Comparison of ENCODE assay signal across 9 cellular contexts in genomic region chr12:14393736-14394135, GRCh38. TPM values are rescaled to one million over a fixed set of nuclear protein-coding genes. Genes with fewer than 3 reads are reported as not detected.
A peak's percentile ranks its signal among the peaks of the same experiment; 100 is the strongest.
DNase-seq lines count a peak whose midpoint lies in the region; ATAC-seq, FAIRE-seq and TF ChIP-seq lines count a peak whose summit lies in the region.
"Had no signal": no experiment of that assay in that cellular context is flagged by ENCODE, and none has a peak within 500 bp of the region (broad histone marks: within the 10 kb centered on the region; RNA-seq: fewer than 3 reads in every experiment).

No MANE protein-coding gene starts in this region.

- intact Hi-C loops in K562 (cut with micrococcal nuclease) (loop anchor here (1.0 kb wide), 2 partner anchors 8 to 135 kb away; no protein-coding TSS in a partner anchor), lower lobe of right lung (cut with DNase I) (no loop called here)

- no peak for FAIRE-seq in K562 (lab: Jason Lieb, UNC)

- peaks cover 73% of the 10 kb centered on the region for H3K79me2 ChIP-seq in ACC112 (ENCODE audit: control insufficient read depth, insufficient read depth, low read length, unreplicated experiment)
- H3K79me2 ChIP-seq in KMS-11 (ENCODE audit: insufficient read depth, low read depth): peaks cover 88% of the 10 kb centered on the region
- peaks cover 94% of the 10 kb centered on the region for H3K79me2 ChIP-seq in K562 (ENCODE audit: control insufficient read depth, insufficient read depth, low read length)

- TF ChIP-seq EP300 in K562 (IDR thresholded peaks at IDR 0.05; ENCODE audit: low read length): no peak

- POLR2A ChIA-PET in K562 (lab: Yijun Ruan, JAX): interaction anchor here (1.0 to 3.2 kb wide), 3 partner anchors 9 to 136 kb away, joined by 3 to 16 read pairs (median 10); partner anchors contain the start of gene ATF7IP

- H3K4me1 ChIP-seq in ACC112 (ENCODE audit: control insufficient read depth, insufficient read depth, low read length, unreplicated experiment): peaks cover 36% of the 10 kb centered on the region
- H3K4me1 ChIP-seq in KMS-11 (ENCODE audit: low read depth, poor library complexity, severe bottlenecking): peaks cover 37% of the 10 kb centered on the region
- H3K4me1 ChIP-seq in K562 (replicated peaks in 1 of 2; ENCODE audit: control insufficient read depth in 2 of 2, insufficient read depth in 2 of 2, low read length in 2 of 2): peaks cover 0 to 5% of the 10 kb centered on the region in 2 experiments; a peak in 2 of 5 replicates
- H3K4me1 ChIP-seq in lower lobe of right lung: peaks cover 33% of the 10 kb centered on the region

- ATAC-seq in K562: no peak
- no peak for ATAC-seq in lower lobe of right lung
- no peak for ATAC-seq in HG03520 (IDR thresholded peaks at IDR 0.05; ENCODE audit: unreplicated experiment)
- no peak for ATAC-seq in GM21515 (IDR thresholded peaks at IDR 0.05; ENCODE audit: unreplicated experiment)

- TF ChIP-seq RAD21 in K562 (CRISPR knock-in tag; conservative IDR thresholded peaks at IDR 0.05 in 1 of 2, IDR thresholded peaks at IDR 0.05 in 1 of 2): no peak

- H3K36me3 ChIP-seq in ACC112 (ENCODE audit: insufficient read depth, low read length) (peaks cover 8% of the 10 kb centered on the region; the same call in 1 of the 2 replicates), KMS-11 (ENCODE audit: insufficient read depth) (peaks cover 4% of the 10 kb centered on the region; the same call in 1 of the 2 replicates), K562 (ENCODE audit: control insufficient read depth, insufficient read depth, low read length) (peaks cover 8% of the 10 kb centered on the region; the same call in 1 of the 3 replicates), lower lobe of right lung (peaks cover 6% of the 10 kb centered on the region), H7 (replicated peaks; ENCODE audit: control insufficient read depth, insufficient read depth, low read length) (no peaks in the 10 kb centered on the region)
- H3K36me3 ChIP-seq: WERI-Rb-1 had no signal

- WGBS in K562 (ENCODE audit: insufficient coverage, low coverage, missing lambda C conversion rate): 52% methylated on average over 2 of the region's 2 CpGs

- H3K27ac ChIP-seq in ACC112 (ENCODE audit: low read depth, low read length) (peak overlapping the region; percentile 80), KMS-11 (peak overlapping the region; percentile 57), K562 (ENCODE audit: extremely low read depth, low read depth, low read length) (peak overlapping the region; percentile 82; the same call in 2 of the 3 replicates), lower lobe of right lung (peak overlapping the region; percentile 44)
- H3K27ac ChIP-seq: WERI-Rb-1 had no signal

- H3K27me3 ChIP-seq in ACC112 (ENCODE audit: insufficient read depth, low read length) (no peaks in the 10 kb centered on the region), KMS-11 (ENCODE audit: insufficient read depth, low read depth) (no peaks in the 10 kb centered on the region), K562 (ENCODE audit: control insufficient read depth in 2 of 2, insufficient read depth in 2 of 2, low read length in 2 of 2) (no peaks in the 10 kb centered on the region), lower lobe of right lung (ENCODE audit: low read depth) (no peaks in the 10 kb centered on the region), H7 (ENCODE audit: control insufficient read depth, insufficient read depth, low read length) (no peaks in the 10 kb centered on the region)

- H3K9ac ChIP-seq in KMS-11 (0 out of 2 replicates have a peak overlapping the region, but pooled peaks have one; percentile 16), K562 (ENCODE audit: insufficient read depth in 1 of 2, low read depth in 2 of 2, low read length in 2 of 2) (peak overlapping the region in 1 of 2 experiments; percentile 74; a peak in 2 of 4 replicates)

- in situ Hi-C loops in K562 (cut with MboI): no loop called here

- peak overlapping the region; percentile 76 for H3K4me2 ChIP-seq in KMS-11
- peak overlapping the region; percentile 21; the same call in 1 of the 2 replicates for H3K4me2 ChIP-seq in K562 (ENCODE audit: insufficient read depth, low read length)

- no TSS peak for BruUV-seq in K562 (replicated peaks; lab: Mats Ljungman, UMichigan)

- peak overlapping the region; percentile 9; the same call in 1 of the 2 replicates for H3K4me3 ChIP-seq in ACC112 (ENCODE audit: low read depth, low read length)
- H3K4me3 ChIP-seq in KMS-11 (IDR thresholded peaks at IDR 0.05; ENCODE audit: insufficient read depth, low read depth, low read length): no peak overlapping the region
- H3K4me3 ChIP-seq in K562: no peak overlapping the region
- no peak overlapping the region for H3K4me3 ChIP-seq in lower lobe of right lung
- no peak overlapping the region for H3K4me3 ChIP-seq in H7 (ENCODE audit: insufficient read depth, low read depth, low read length)

- no peaks in the 10 kb centered on the region for H3K9me3 ChIP-seq in K562 (replicated peaks; ENCODE audit: control insufficient read depth, insufficient read depth, low read depth, low read length)
- peaks cover 4% of the 10 kb centered on the region for H3K9me3 ChIP-seq in lower lobe of right lung

- no peak for DNase-seq in K562 (ENCODE audit: extremely low read depth in 1 of 4, low spot score in 3 of 4)
- no peak for DNase-seq in lower lobe of right lung
- no peak for DNase-seq in H7
- no peak for DNase-seq in DMS114 treated with DMSO at 0.1 percent for 48 hours (lab: John Stamatoyannopoulos, UW; ENCODE audit: unreplicated experiment)
- DNase-seq: WERI-Rb-1 had no signal

- no peak for TF ChIP-seq POLR2A in K562 (conservative IDR thresholded peaks at IDR 0.05)

- no peak overlapping the region for H2AFZ ChIP-seq in ACC112 (ENCODE audit: low read length, unreplicated experiment)
- H2AFZ ChIP-seq in KMS-11 (ENCODE audit: low read depth): no peak overlapping the region
- H2AFZ ChIP-seq in K562 (ENCODE audit: low read depth, low read length): no peak overlapping the region

- no peaks in the 10 kb centered on the region for H3K9me1 ChIP-seq in K562 (ENCODE audit: control insufficient read depth, insufficient read depth, low read length)

- CTCF ChIA-PET in K562 (lab: Yijun Ruan, JAX; ENCODE audit: low intra/inter-chr PET ratio): no interaction called here

- H4K20me1 ChIP-seq in KMS-11 (ENCODE audit: insufficient read depth): no peaks in the 10 kb centered on the region
- no peaks in the 10 kb centered on the region for H4K20me1 ChIP-seq in K562 (replicated peaks; ENCODE audit: control insufficient read depth, insufficient read depth, low read length)

- TF ChIP-seq CTCF in KMS-11 (conservative IDR thresholded peaks at IDR 0.05; ENCODE audit: low read depth, low read length) (no peak), K562 (IDR thresholded peaks at IDR 0.05 in 2 of 3, conservative IDR thresholded peaks at IDR 0.05 in 1 of 3; ENCODE audit: insufficient read depth in 2 of 3, low read depth in 1 of 3, low read length in 3 of 3) (no peak), lower lobe of right lung (IDR thresholded peaks at IDR 0.05) (no peak)

TF ChIP-seq in K562, 482 proteins besides CTCF, POLR2A, EP300 and RAD21 (continues in another document):
- TF ChIP-seq PBX2 (CRISPR knock-in tag; IDR thresholded peaks at IDR 0.05; ENCODE audit: low read depth) (no peak), PBX2 (tag; conservative IDR thresholded peaks at IDR 0.05; ENCODE audit: low read depth) (no peak), USF2 (CRISPR knock-in tag; IDR thresholded peaks at IDR 0.05) (no peak)

RNA-seq across cellular contexts. Expression of gene ATF7IP, which starts 28.3 kb away (rescaled TPM):
- total RNA-seq in K562 (2011; cell fraction: chromatin; rRNA removed; ENCODE audit: low replicate concordance): 14.3 and 114 TPM in 2 replicates
- 6.0 and 11.7 TPM in 2 replicates for total RNA-seq in K562 (2011; cell fraction: nucleolus; rRNA removed)
- 26.8 and 42.1 TPM in 2 replicates for total RNA-seq in K562 (2011; cell fraction: nucleoplasm; rRNA removed)
- total RNA-seq in K562 (2014; rRNA removed) (9.7 and 11.0 TPM in 2 replicates), K562 (2014; rRNA removed; fragmentation: Illumina TruSeq; extraction: Trizol) (21.1 and 22.2 TPM in 2 replicates), K562 (2015; rRNA removed; fragmentation: Illumina TruSeq; extraction: Trizol) (19.6 and 19.9 TPM in 2 replicates), K562 (2021) (27.1 and 28.0 TPM in 2 replicates), lower lobe of right lung (76.9 TPM)
- polyA plus RNA-seq in K562 (2011; rRNA removed) (4.2 and 8.4 TPM in 2 replicates), K562 (2014; fragmentation: Illumina TruSeq; extraction: Trizol) (11.7 and 13.7 TPM in 2 replicates), K562 (2014; fragmentation: Nextera tagmentation; extraction: Ambion mirVana) (1 to 10 TPM; 2.8 to 3.5 TPM), K562 (2014; rRNA removed) (6.0 and 7.0 TPM in 2 replicates)
- 4.6 and 6.6 TPM in 2 replicates for polyA plus RNA-seq in K562 (2011; cell fraction: cytosol; rRNA removed)
- polyA plus RNA-seq in K562 (2011; cell fraction: nucleus; rRNA removed): 11.4 and 12.4 TPM in 2 replicates
- 7.3 and 12.0 TPM in 2 replicates for polyA plus RNA-seq in K562 (2012)
- 22.9 and 34.8 TPM in 2 replicates for polyA minus RNA-seq in K562 (2011; rRNA and poly(A)+ RNA removed)
- polyA minus RNA-seq in K562 (2011; cell fraction: cytosol; rRNA and poly(A)+ RNA removed): 14.7 and 15.1 TPM in 2 replicates
- polyA minus RNA-seq in K562 (2011; cell fraction: nucleus; rRNA and poly(A)+ RNA removed): 13.7 and 25.0 TPM in 2 replicates
- total RNA-seq in H7 (2014; rRNA removed; shearing (Covaris generic)): 19.5 and 26.2 TPM in 2 replicates
